ENCODE assay signal across 8 cellular contexts in genomic region chr22:24106385-24107381, GRCh38.
DNase-seq lines count a peak whose midpoint lies in the region; ATAC-seq, FAIRE-seq and TF ChIP-seq lines count a peak whose summit lies in the region.

No MANE protein-coding gene starts in this region.

- no peak for FAIRE-seq in endothelial cell of umbilical vein (lab: Jason Lieb, UNC)

- H3K9ac ChIP-seq in endothelial cell of umbilical vein (replicated peaks; ENCODE audit: extremely low read depth, insufficient read depth, low read length) (no peak overlapping the region), smooth muscle cell (ENCODE audit: low read depth) (no peak overlapping the region)

- H3K4me3 ChIP-seq in endothelial cell of umbilical vein (replicated peaks in 1 of 3; ENCODE audit: insufficient read depth in 1 of 3, low read depth in 1 of 3, low read length in 3 of 3) (no peak overlapping the region), smooth muscle cell (no peak overlapping the region)

- 96% methylated on average over 3 of the region's 3 CpGs for WGBS in smooth muscle cell (ENCODE audit: low lambda C conversion rate)

- no peaks in the 10 kb centered on the region for H3K9me1 ChIP-seq in endothelial cell of umbilical vein (replicated peaks; ENCODE audit: control insufficient read depth, extremely low read depth, insufficient read depth, low read length)

- H3F3A ChIP-seq in smooth muscle cell (ENCODE audit: low read depth) = no peaks in the 10 kb centered on the region

- peak; percentile 44 for DNase-seq in GM19240 (ENCODE audit: insufficient read length, low spot score)
- peak; percentile 28 for DNase-seq in WTC11 (ENCODE audit: low spot score)
- DNase-seq in endothelial cell of umbilical vein (ENCODE audit: low read depth, low spot score) = peak; percentile 5
- peak; percentile 7 to 13 for DNase-seq in stimulated activated CD4-positive, alpha-beta T cell treated with anti-CD3 and anti-CD28 coated beads, Interleukin-1b, Interleukin-23, amount 100 ng/mL, for 4 hours (ENCODE audit: low read depth in 2 of 2)
- DNase-seq in smooth muscle cell (lab: John Stamatoyannopoulos, UW; ENCODE audit: unreplicated experiment) = no peak
- DNase-seq in ecto neural progenitor cell (ENCODE audit: low spot score) = no peak

- H2AFZ ChIP-seq in endothelial cell of umbilical vein (ENCODE audit: low read depth, low read length) (no peak overlapping the region), smooth muscle cell (ENCODE audit: low read depth) (no peak overlapping the region)

- peaks cover 23% of the 10 kb centered on the region for H3K36me3 Mint-ChIP-seq in WTC11

- no peaks in the 10 kb centered on the region for H3K27me3 ChIP-seq in endothelial cell of umbilical vein (ENCODE audit: control insufficient read depth in 2 of 2, insufficient read depth in 2 of 2, low read length in 2 of 2)
- no peaks in the 10 kb centered on the region for H3K27me3 ChIP-seq in smooth muscle cell (ENCODE audit: low read depth)

- TF ChIP-seq POLR2A in endothelial cell of umbilical vein (IDR thresholded peaks at IDR 0.05; ENCODE audit: low read depth, low read length) = no peak

- POLR2A ChIA-PET in WTC11 (lab: Charles Lee) = no interaction called here
- POLR2A ChIA-PET in endothelial cell of umbilical vein (lab: Charles Lee) = no interaction called here

- H4K20me1 ChIP-seq in endothelial cell of umbilical vein (replicated peaks; ENCODE audit: control insufficient read depth, extremely low read depth, insufficient read depth, low read length) (no peaks in the 10 kb centered on the region), smooth muscle cell (ENCODE audit: low read depth) (no peaks in the 10 kb centered on the region)

- TF ChIP-seq CTCF in WTC11 (IDR thresholded peaks at IDR 0.05) = no peak
- no peak for TF ChIP-seq CTCF in endothelial cell of umbilical vein (IDR thresholded peaks at IDR 0.05; ENCODE audit: extremely low read depth in 1 of 2, insufficient read depth in 1 of 2, low read depth in 1 of 2, low read length in 2 of 2)
- no peak for TF ChIP-seq CTCF in smooth muscle cell (IDR thresholded peaks at IDR 0.05; ENCODE audit: borderline replicate concordance, insufficient read depth, poor library complexity, severe bottlenecking)

- no peak overlapping the region for H3K4me3 Mint-ChIP-seq in WTC11

- CTCF ChIA-PET in WTC11 (lab: Charles Lee) = interaction anchor here (0.6 to 5.8 kb wide), 6 partner anchors 10 to 75 kb away, joined by 3 to 54 read pairs (median 5); partner anchors contain the start of gene SUSD2
- CTCF ChIA-PET in endothelial cell of umbilical vein (lab: Charles Lee) = interaction anchor here (0.5 to 2.7 kb wide), 9 partner anchors 11 to 90 kb away, joined by 3 to 23 read pairs (median 6); no protein-coding TSS in a partner anchor

- H3K9me3 Mint-ChIP-seq in WTC11 = peaks cover 16% of the 10 kb centered on the region

- no peaks in the 10 kb centered on the region for H3K27me3 Mint-ChIP-seq in WTC11 (ENCODE audit: low read depth)

- H3K27ac ChIP-seq in endothelial cell of umbilical vein (ENCODE audit: insufficient read depth, low read depth, low read length) (no peak overlapping the region), smooth muscle cell (ENCODE audit: low read depth) (no peak overlapping the region)

- intact Hi-C loops in endothelial cell of umbilical vein (cut with micrococcal nuclease) = no loop called here

- no peaks in the 10 kb centered on the region for H3K4me1 ChIP-seq in endothelial cell of umbilical vein (ENCODE audit: control insufficient read depth, extremely low read depth, insufficient read depth, low read length)
- no peaks in the 10 kb centered on the region for H3K4me1 ChIP-seq in smooth muscle cell (ENCODE audit: low read depth)

- no peak overlapping the region for H3K4me2 ChIP-seq in endothelial cell of umbilical vein (ENCODE audit: insufficient read depth, low read length)
- no peak overlapping the region for H3K4me2 ChIP-seq in smooth muscle cell

- H3K36me3 ChIP-seq in endothelial cell of umbilical vein (ENCODE audit: control insufficient read depth in 2 of 2, extremely low read depth in 1 of 2, insufficient read depth in 2 of 2, low read length in 2 of 2) = peaks cover under 1 to 11% of the 10 kb centered on the region in 2 experiments
- H3K36me3 ChIP-seq in smooth muscle cell (ENCODE audit: low read depth) = peaks cover 10% of the 10 kb centered on the region

- dilution Hi-C loops in endothelial cell of umbilical vein (cut with MboI; ENCODE audit: extremely low pct_ligation_motif_present, low sequenced_read_pairs) = no loop called here

- ATAC-seq in WTC11 = peak; percentile 57; the same call in 1 of the 2 replicates
- ATAC-seq in HG03175 (IDR thresholded peaks at IDR 0.05; ENCODE audit: unreplicated experiment) = no peak
- no peak for ATAC-seq in HG03095 (IDR thresholded peaks at IDR 0.05; ENCODE audit: unreplicated experiment)

- H3K9me3 ChIP-seq in endothelial cell of umbilical vein (replicated peaks; ENCODE audit: control insufficient read depth, insufficient read depth, low read length) (no peaks in the 10 kb centered on the region), smooth muscle cell (replicated peaks; ENCODE audit: low read depth) (no peaks in the 10 kb centered on the region)

- no TSS peak for BruUV-seq in endothelial cell of umbilical vein (replicated peaks; lab: Mats Ljungman, UMichigan)

- H3K27ac Mint-ChIP-seq in WTC11 = peak overlapping the region; percentile 23; the same call in 1 of the 2 replicates

- no peaks in the 10 kb centered on the region for H3K4me1 Mint-ChIP-seq in WTC11

- H3K79me2 ChIP-seq in endothelial cell of umbilical vein (ENCODE audit: control insufficient read depth, insufficient read depth, low read length) = no peaks in the 10 kb centered on the region
- no peaks in the 10 kb centered on the region for H3K79me2 ChIP-seq in smooth muscle cell (ENCODE audit: low read depth)

TF ChIP-seq in WTC11, 78 proteins besides CTCF, POLR2A, EP300 and RAD21 (continues in another document):
- TF ChIP-seq JUN (CRISPR knock-in tag; IDR thresholded peaks at IDR 0.05) (no peak), ATF3 (CRISPR knock-in tag; conservative IDR thresholded peaks at IDR 0.05) (no peak), ETV6 (CRISPR knock-in tag; IDR thresholded peaks at IDR 0.05) (no peak), ZBTB21 (CRISPR knock-in tag; IDR thresholded peaks at IDR 0.05; ENCODE audit: borderline replicate concordance) (no peak), PRRX2 (CRISPR knock-in tag; IDR thresholded peaks at IDR 0.05) (no peak), IRF2 (CRISPR knock-in tag; IDR thresholded peaks at IDR 0.05; ENCODE audit: borderline replicate concordance, low read depth) (no peak)

TF ChIP-seq in endothelial cell of umbilical vein, 7 proteins besides CTCF, POLR2A, EP300 and RAD21:
- TF ChIP-seq JUN (IDR thresholded peaks at IDR 0.05; ENCODE audit: borderline replicate concordance, insufficient read depth, insufficient read length, low read depth) (no peak), GATA2 (IDR thresholded peaks at IDR 0.05; ENCODE audit: insufficient read depth, insufficient read length, low read depth, low read length) (no peak), EZH2 (IDR thresholded peaks at IDR 0.05; ENCODE audit: borderline replicate concordance, low read depth, low read length, severe bottlenecking) (no peak)

Comparison
In these comparisons a context has a peak if more than half of its experiments do, and no peak if none do; other contexts are left out.
1. DNase-seq: peak in GM19240 (single experiment), WTC11 (single experiment), endothelial cell of umbilical vein (single experiment) and stimulated activated CD4-positive, alpha-beta T cell treated with anti-CD3 and anti-CD28 coated beads, Interleukin-1b, Interleukin-23, amount 100 ng/mL, for 4 hours (2 of 2); none in smooth muscle cell (single experiment) and ecto neural progenitor cell (single experiment).